27 cellular contexts compared by ENCODE assay signal in the genomic region with DNA sequence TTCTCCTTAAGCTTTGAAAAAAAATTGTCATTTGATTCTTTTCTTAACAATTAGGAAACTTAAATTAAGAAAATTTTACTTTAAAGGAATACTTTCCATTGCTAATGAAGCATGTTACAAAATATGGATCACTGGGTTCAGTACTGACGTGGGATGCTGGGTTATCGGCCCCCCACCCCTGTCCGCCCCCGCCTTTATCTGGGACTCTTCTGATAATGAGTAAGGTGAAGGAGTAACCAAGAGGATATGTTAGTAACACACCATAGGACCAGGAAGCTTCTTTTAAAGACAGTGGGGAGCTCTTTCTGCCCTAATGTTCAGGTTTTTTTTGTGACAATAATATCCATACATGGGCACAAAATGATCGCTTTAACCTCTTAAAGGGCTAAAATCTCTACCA.
"Had no signal": no experiment of that assay in that cellular context is flagged by ENCODE, and none has a peak within 500 bp of the region (broad histone marks: within the 10 kb centered on the region; RNA-seq: fewer than 3 reads in every experiment).

No MANE protein-coding gene starts in this region.

- H3K4me1 ChIP-seq: testis, thyroid gland, tibial artery, transverse colon, upper lobe of left lung, upper lobe of right lung, uterus, vagina had no signal

- H3K36me3 ChIP-seq: thoracic aorta, uterus, vagina had no signal

- H3K9me3 ChIP-seq: stomach, suprapubic skin, testis, thoracic aorta, thyroid gland, tibial artery, tibial nerve, transverse colon, upper lobe of left lung, upper lobe of right lung, uterus, vagina had no signal

- H3K27ac ChIP-seq: stomach, suprapubic skin, testis, thoracic aorta, thyroid gland, tibial artery, tibial nerve, transverse colon, upper lobe of left lung, upper lobe of right lung, uterus, vagina had no signal

- H3K27me3 ChIP-seq: stomach, suprapubic skin, testis, thyroid gland, tibial artery, tibial nerve, transverse colon, upper lobe of left lung, upper lobe of right lung, uterus, vagina had no signal

- ATAC-seq: stimulated activated effector memory CD8-positive, alpha-beta T cell treated with anti-CD3 and anti-CD28 coated beads, Interleukin-12 subunit alpha, Interleukin-12 subunit beta, amount 100 ng/mL, for 72 hours; stimulated activated memory B cell treated with anti-CD40 and anti-IgM and Interleukin-4, amounts not matched to agents 10 μg/mL and 1 μg/mL and 100 μg/mL, for 72 hours; stimulated activated naive B cell treated with anti-CD40 and anti-IgM and Interleukin-4, amounts not matched to agents 10 μg/mL and 1 μg/mL and 100 μg/mL, for 72 hours; stimulated activated naive CD8-positive, alpha-beta T cell treated with anti-CD3 and anti-CD28 coated beads, Interleukin-15, amount 100 ng/mL, for 72 hours; stimulated activated naive CD8-positive, alpha-beta T cell treated with anti-CD3 and anti-CD28 coated beads, Interleukin-15, Interleukin-2, amounts not matched to agents 100 U/mL and 50 U/mL, for 24 hours; upper lobe of right lung had no signal

- H3K4me3 ChIP-seq: stomach, suprapubic skin, testis, thoracic aorta, thyroid gland, tibial artery, tibial nerve, transverse colon, upper lobe of left lung, upper lobe of right lung, uterus, vagina had no signal

- DNase-seq: stimulated activated CD4-positive, alpha-beta T cell treated with anti-CD3 and anti-CD28 coated beads, Interleukin-2, amount 100 ng/mL, for 48 hours; stimulated activated CD4-positive, alpha-beta T cell treated with anti-CD3 and anti-CD28 coated beads, Interleukin-4, amount 100 ng/mL, for 1 hour; stimulated activated CD4-positive, alpha-beta T cell treated with anti-CD3 and anti-CD28 coated beads, Interleukin-4, amount 100 ng/mL, for 24 hours; stimulated activated CD4-positive, alpha-beta T cell treated with anti-CD3 and anti-CD28 coated beads, Interleukin-4, amount 100 ng/mL, for 4 hours; stimulated activated CD8-positive, alpha-beta memory T cell treated with anti-CD3 and anti-CD28 coated beads, Interleukin-4, amount 100 ng/mL, for 48 hours; stimulated activated naive B cell treated with anti-CD40 and anti-IgM and Interleukin-4, amounts not matched to agents 10 μg/mL and 1 μg/mL and 100 μg/mL, for 72 hours; stimulated activated naive CD4-positive, alpha-beta T cell; stimulated activated naive CD4-positive, alpha-beta T cell treated with Interleukin-2 at 50 U/mL for 16 hours; stimulated activated naive CD8-positive, alpha-beta T cell treated with anti-CD3 and anti-CD28 coated beads, Interleukin-15, amount 100 ng/mL, for 72 hours; stimulated activated naive CD8-positive, alpha-beta T cell treated with anti-CD3 and anti-CD28 coated beads, Interleukin-15, Interleukin-2, amounts not matched to agents 100 U/mL and 50 U/mL, for 24 hours; stomach; substantia nigra; testis; thyroid gland; tibial artery; transverse colon; trophoblast cell; upper lobe of left lung; upper lobe of right lung; uterus had no signal

- FAIRE-seq: urothelium cell line had no signal
